10 cellular contexts compared by ENCODE assay signal in the genomic region with DNA sequence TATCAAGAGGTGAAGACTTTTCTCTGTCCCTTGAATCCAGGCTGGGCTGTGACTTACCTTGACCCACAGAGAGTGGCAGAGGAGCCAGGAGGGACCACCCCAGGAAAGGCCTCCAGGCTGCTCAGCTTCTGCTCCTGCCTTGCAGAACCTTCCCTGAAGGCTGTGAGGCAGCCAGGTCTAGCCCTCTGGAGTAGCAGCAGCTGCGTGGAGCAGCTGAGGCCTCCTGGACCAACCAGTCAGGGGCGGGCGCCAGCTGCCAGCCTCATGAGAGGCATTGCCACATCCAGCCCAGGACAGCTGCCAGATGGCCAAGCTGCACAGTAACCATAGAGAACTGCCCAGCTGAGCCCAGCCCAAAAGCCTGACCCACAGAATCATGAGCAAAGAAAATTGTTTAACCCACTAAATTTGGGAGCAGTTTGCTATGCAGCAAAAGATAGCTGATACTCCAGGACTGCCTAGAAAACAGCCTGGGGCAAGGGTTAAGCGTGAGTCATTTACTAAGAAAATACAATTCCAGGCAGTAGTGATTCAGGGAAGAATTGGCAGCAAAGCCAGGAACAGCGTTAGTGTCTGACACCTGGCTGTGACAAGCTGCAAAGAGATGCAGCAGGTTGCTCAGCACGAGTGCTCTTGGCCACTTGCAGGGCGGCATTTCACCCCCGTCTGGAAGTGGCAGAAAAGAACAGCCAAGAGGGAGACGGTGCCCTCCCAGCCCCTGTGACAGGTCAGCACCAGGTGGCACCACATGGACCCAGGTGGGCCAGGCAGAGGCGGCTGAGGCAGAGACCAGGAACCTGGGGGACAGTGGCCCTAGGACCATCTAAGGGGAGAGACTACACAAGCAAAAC. TPM values are rescaled to one million over a fixed set of nuclear protein-coding genes. Genes with fewer than 3 reads are reported as not detected.
A peak's percentile ranks its signal among the peaks of the same experiment; 100 is the strongest.
DNase-seq lines count a peak whose midpoint lies in the region; ATAC-seq and TF ChIP-seq lines count a peak whose summit lies in the region.
"Had no signal": no experiment of that assay in that cellular context is flagged by ENCODE, and none has a peak within 500 bp of the region (broad histone marks: within the 10 kb centered on the region; RNA-seq: fewer than 3 reads in every experiment).

No MANE protein-coding gene starts in this region.

- H3K4me3 ChIP-seq in left ventricle myocardium inferior, result no peak overlapping the region
- H3K4me3 ChIP-seq in SK-N-SH (ENCODE audit: low read depth in 2 of 2, low read length in 1 of 2), result no peak overlapping the region
- no peak overlapping the region for H3K4me3 ChIP-seq in CD8-positive, alpha-beta T cell (ENCODE audit: low read depth, low read length)
- H3K4me3 ChIP-seq: ovary had no signal

- H3K9me3 Mint-ChIP-seq in CD8-positive, alpha-beta T cell, result no peaks in the 10 kb centered on the region
- peaks cover 0 to 10% (median 4%) of the 10 kb centered on the region in 7 donors for H3K9me3 Mint-ChIP-seq in CD14-positive monocyte

- CTCF ChIA-PET in SK-N-SH (lab: Yijun Ruan, JAX), result interaction anchor here (1.1 kb wide), 1 partner anchor 131 kb away, joined by 3 read pairs; no protein-coding TSS in a partner anchor
- CTCF ChIA-PET in CD8-positive, alpha-beta T cell (lab: Charles Lee), result no interaction called here

- no peak overlapping the region for H3K9ac ChIP-seq in SK-N-SH

- intact Hi-C loops in left ventricle myocardium inferior (cut with micrococcal nuclease) (no loop called here), left cardiac atrium (cut with DNase I) (no loop called here), CD14-positive monocyte (cut with micrococcal nuclease) (no loop called here)
- intact Hi-C loops in CD8-positive, alpha-beta T cell (cut with DNase I, micrococcal nuclease), result no loop called here

- DNase-seq in left ventricle myocardium inferior, result peak; percentile 3
- no peak for DNase-seq in left cardiac atrium
- no peak for DNase-seq in SK-N-SH
- DNase-seq in hepatic stellate cell (ENCODE audit: low spot score), result peak; percentile 52
- no peak for DNase-seq in CD8-positive, alpha-beta T cell
- DNase-seq in CD14-positive monocyte (ENCODE audit: low spot score), result no peak
- DNase-seq in omental fat pad (ENCODE audit: low spot score), result no peak

- no peak overlapping the region for H3K4me3 Mint-ChIP-seq in CD8-positive, alpha-beta T cell
- H3K4me3 Mint-ChIP-seq in CD14-positive monocyte, result no peak overlapping the region

- H3K4me1 Mint-ChIP-seq in CD8-positive, alpha-beta T cell (ENCODE audit: low read depth), result no peaks in the 10 kb centered on the region
- H3K4me1 Mint-ChIP-seq in CD14-positive monocyte, result no peaks in the 10 kb centered on the region

- H4K20me1 ChIP-seq in SK-N-SH (ENCODE audit: insufficient read depth), result no peaks in the 10 kb centered on the region

- POLR2A ChIA-PET in SK-N-SH (lab: Yijun Ruan, JAX), result no interaction called here
- POLR2A ChIA-PET in CD8-positive, alpha-beta T cell (lab: Charles Lee), result no interaction called here

- TF ChIP-seq CTCF in left ventricle myocardium inferior (IDR thresholded peaks at IDR 0.05; ENCODE audit: borderline replicate concordance) (no peak), SK-N-SH (IDR thresholded peaks at IDR 0.05) (no peak), CD14-positive monocyte (IDR thresholded peaks at IDR 0.05) (no peak), omental fat pad (IDR thresholded peaks at IDR 0.05) (no peak)
- TF ChIP-seq CTCF in CD8-positive, alpha-beta T cell (IDR thresholded peaks at IDR 0.05), result no peak

- no peak for TF ChIP-seq RAD21 in SK-N-SH (IDR thresholded peaks at IDR 0.05; ENCODE audit: low read length)

- H3K36me3 ChIP-seq in left ventricle myocardium inferior (no peaks in the 10 kb centered on the region), SK-N-SH (replicated peaks in 1 of 2; ENCODE audit: control insufficient read depth in 1 of 2, insufficient read depth in 2 of 2, low read length in 1 of 2) (no peaks in the 10 kb centered on the region)
- no peaks in the 10 kb centered on the region for H3K36me3 ChIP-seq in CD8-positive, alpha-beta T cell (ENCODE audit: insufficient read depth, low read length)
- H3K36me3 ChIP-seq: ovary had no signal

- no peak overlapping the region for H2AFZ ChIP-seq in SK-N-SH (ENCODE audit: low read depth)

- no peak overlapping the region for H3K27ac ChIP-seq in left ventricle myocardium inferior (replicated peaks)
- no peak overlapping the region for H3K27ac ChIP-seq in SK-N-SH (ENCODE audit: low read depth in 2 of 2, low read length in 1 of 2)
- H3K27ac ChIP-seq in CD8-positive, alpha-beta T cell (ENCODE audit: low read depth, low read length), result no peak overlapping the region
- H3K27ac ChIP-seq: C4-2B, ovary had no signal

- no peaks in the 10 kb centered on the region for H3K9me2 ChIP-seq in SK-N-SH

- H3K9me3 ChIP-seq in left ventricle myocardium inferior (replicated peaks) (peaks cover 11% of the 10 kb centered on the region), SK-N-SH (no peaks in the 10 kb centered on the region)
- no peaks in the 10 kb centered on the region for H3K9me3 ChIP-seq in CD8-positive, alpha-beta T cell (ENCODE audit: low read length)
- H3K9me3 ChIP-seq: ovary had no signal

- H3K4me2 ChIP-seq in SK-N-SH, result no peak overlapping the region

- no peak overlapping the region for H3K27ac Mint-ChIP-seq in CD8-positive, alpha-beta T cell
- no peak overlapping the region for H3K27ac Mint-ChIP-seq in CD14-positive monocyte

- no peak for ATAC-seq in left cardiac atrium
- ATAC-seq in CD8-positive, alpha-beta T cell, result no peak
- ATAC-seq in GM19452 (IDR thresholded peaks at IDR 0.05; ENCODE audit: unreplicated experiment), result no peak
- no peak for ATAC-seq in omental fat pad (ENCODE audit: low FRiP score)

- no peaks in the 10 kb centered on the region for H3K79me2 ChIP-seq in SK-N-SH (ENCODE audit: insufficient read depth)

- peaks cover 21% of the 10 kb centered on the region for H3K27me3 Mint-ChIP-seq in CD8-positive, alpha-beta T cell (ENCODE audit: low read depth)
- peaks cover 5 to 12% (median 6%) of the 10 kb centered on the region in 3 donors for H3K27me3 Mint-ChIP-seq in CD14-positive monocyte (ENCODE audit: low read depth in 3 of 3)

- H3K4me1 ChIP-seq in left ventricle myocardium inferior (no peaks in the 10 kb centered on the region), SK-N-SH (ENCODE audit: control insufficient read depth in 1 of 2, insufficient read depth in 2 of 2, low read depth in 1 of 2, low read length in 1 of 2) (peaks cover 0 to 6% of the 10 kb centered on the region in 2 experiments; a peak in 1 of 4 replicates)
- no peaks in the 10 kb centered on the region for H3K4me1 ChIP-seq in CD8-positive, alpha-beta T cell (ENCODE audit: insufficient read depth, low read length)

- no peaks in the 10 kb centered on the region for H3F3A ChIP-seq in SK-N-SH (replicated peaks; ENCODE audit: insufficient read depth)

- WGBS in SK-N-SH (ENCODE audit: low lambda C conversion rate), result 0% methylated on average over 2 of the region's 10 CpGs

- H3K27me3 ChIP-seq in left ventricle myocardium inferior (ENCODE audit: low read depth), result peaks cover 78% of the 10 kb centered on the region
- peaks cover 7% of the 10 kb centered on the region for H3K27me3 ChIP-seq in SK-N-SH (ENCODE audit: insufficient read depth)
- H3K27me3 ChIP-seq in CD8-positive, alpha-beta T cell (ENCODE audit: insufficient read depth, low read length), result no peaks in the 10 kb centered on the region
- H3K27me3 ChIP-seq: ovary had no signal

- TF ChIP-seq EP300 in SK-N-SH (IDR thresholded peaks at IDR 0.05; ENCODE audit: borderline replicate concordance in 1 of 2, low read depth in 1 of 2, low read length in 1 of 2), result no peak

- no peaks in the 10 kb centered on the region for H3K36me3 Mint-ChIP-seq in CD8-positive, alpha-beta T cell
- no peaks in the 10 kb centered on the region for H3K36me3 Mint-ChIP-seq in CD14-positive monocyte

TF ChIP-seq in SK-N-SH, 30 proteins besides CTCF, POLR2A, EP300 and RAD21 (continues in another document):
- no peak; the same call in 1 of the 2 replicates for TF ChIP-seq TCF12 (IDR thresholded peaks at IDR 0.05)
- TF ChIP-seq, protein P1, sequence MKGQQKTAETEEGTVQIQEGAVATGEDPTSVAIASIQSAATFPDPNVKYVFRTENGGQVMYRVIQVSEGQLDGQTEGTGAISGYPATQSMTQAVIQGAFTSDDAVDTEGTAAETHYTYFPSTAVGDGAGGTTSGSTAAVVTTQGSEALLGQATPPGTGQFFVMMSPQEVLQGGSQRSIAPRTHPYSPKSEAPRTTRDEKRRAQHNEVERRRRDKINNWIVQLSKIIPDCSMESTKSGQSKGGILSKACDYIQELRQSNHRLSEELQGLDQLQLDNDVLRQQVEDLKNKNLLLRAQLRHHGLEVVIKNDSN (IDR thresholded peaks at IDR 0.05; ENCODE audit: borderline replicate concordance, low read depth), result no peak
- TF ChIP-seq, protein P2, sequence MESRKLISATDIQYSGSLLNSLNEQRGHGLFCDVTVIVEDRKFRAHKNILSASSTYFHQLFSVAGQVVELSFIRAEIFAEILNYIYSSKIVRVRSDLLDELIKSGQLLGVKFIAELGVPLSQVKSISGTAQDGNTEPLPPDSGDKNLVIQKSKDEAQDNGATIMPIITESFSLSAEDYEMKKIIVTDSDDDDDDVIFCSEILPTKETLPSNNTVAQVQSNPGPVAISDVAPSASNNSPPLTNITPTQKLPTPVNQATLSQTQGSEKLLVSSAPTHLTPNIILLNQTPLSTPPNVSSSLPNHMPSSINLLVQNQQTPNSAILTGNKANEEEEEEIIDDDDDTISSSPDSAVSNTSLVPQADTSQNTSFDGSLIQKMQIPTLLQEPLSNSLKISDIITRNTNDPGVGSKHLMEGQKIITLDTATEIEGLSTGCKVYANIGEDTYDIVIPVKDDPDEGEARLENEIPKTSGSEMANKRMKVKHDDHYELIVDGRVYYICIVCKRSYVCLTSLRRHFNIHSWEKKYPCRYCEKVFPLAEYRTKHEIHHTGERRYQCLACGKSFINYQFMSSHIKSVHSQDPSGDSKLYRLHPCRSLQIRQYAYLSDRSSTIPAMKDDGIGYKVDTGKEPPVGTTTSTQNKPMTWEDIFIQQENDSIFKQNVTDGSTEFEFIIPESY (IDR thresholded peaks at IDR 0.05; ENCODE audit: borderline replicate concordance, low read depth), result no peak
- no peak for TF ChIP-seq GATA2 (CRISPR knock-in tag; IDR thresholded peaks at IDR 0.05)
- TF ChIP-seq GABPA (IDR thresholded peaks at IDR 0.05; ENCODE audit: low read depth), result no peak

RNA-seq across cellular contexts. Expression of a gene that starts 14.7 kb away (rescaled TPM):
- total RNA-seq in left ventricle myocardium inferior (2.7 TPM), left cardiac atrium (1 to 10 TPM; 4.7 to 5.2 TPM), omental fat pad (1 to 10 TPM in 3 of 4 donors, under 1 TPM in 1; 0.32 to 5.6 (median 2.9) TPM)
- polyA plus RNA-seq in SK-N-SH (2012; rRNA removed) (1.2 and 1.5 TPM in 2 replicates), CD14-positive monocyte (1 to 10 TPM; 3.7 to 6.3 TPM)
- polyA plus RNA-seq in SK-N-SH (2012; cell fraction: cytosol; rRNA removed), result 1.4 TPM in 2 replicates
- 2.8 and 3.4 TPM in 2 replicates for polyA plus RNA-seq in SK-N-SH (2012; cell fraction: nucleus; rRNA removed)
- total RNA-seq in CD8-positive, alpha-beta T cell, result 10 to 100 TPM; 10.3 to 10.4 TPM

RNA-seq across cellular contexts. Expression of a gene that starts 34.5 kb away (rescaled TPM):
- total RNA-seq in left ventricle myocardium inferior (not detected), left cardiac atrium (not detected), omental fat pad (not detected)
- polyA plus RNA-seq in SK-N-SH (2012; rRNA removed) (not detected in 2 replicates), CD14-positive monocyte (not detected)
- polyA plus RNA-seq in SK-N-SH (2012; cell fraction: cytosol; rRNA removed), result not detected in 2 replicates
- polyA plus RNA-seq in SK-N-SH (2012; cell fraction: nucleus; rRNA removed), result not detected in 2 replicates
- not detected for total RNA-seq in CD8-positive, alpha-beta T cell
- total RNA-seq: ovary had no signal
- polyA plus RNA-seq: ovary had no signal

Comparison
In these comparisons a context has a peak if more than half of its experiments do, and no peak if none do; other contexts are left out.
1. DNase-seq: peak in left ventricle myocardium inferior (single experiment) and hepatic stellate cell (single experiment); none in left cardiac atrium (single experiment), SK-N-SH (single experiment), CD8-positive, alpha-beta T cell (0 of 7), CD14-positive monocyte (single experiment) and omental fat pad (single experiment).